22 cellular contexts compared by ENCODE assay signal in genomic region chr15:39534996-39535395, GRCh38. TPM values are rescaled to one million over a fixed set of nuclear protein-coding genes. Genes with fewer than 3 reads are reported as not detected.
DNase-seq lines count a peak whose midpoint lies in the region; ATAC-seq and TF ChIP-seq lines count a peak whose summit lies in the region.
"Had no signal": no experiment of that assay in that cellular context is flagged by ENCODE, and none has a peak within 500 bp of the region (broad histone marks: within the 10 kb centered on the region; RNA-seq: fewer than 3 reads in every experiment).

No MANE protein-coding gene starts in this region.

- no peak for ATAC-seq in heart left ventricle
- ATAC-seq: A549, GM12878 had no signal

- H3K27me3 ChIP-seq in right atrium auricular region, result no peaks in the 10 kb centered on the region
- H3K27me3 ChIP-seq in heart left ventricle, result no peaks in the 10 kb centered on the region
- H3K27me3 ChIP-seq in esophagus muscularis mucosa, result no peaks in the 10 kb centered on the region
- no peaks in the 10 kb centered on the region for H3K27me3 ChIP-seq in vagina
- H3K27me3 ChIP-seq: BE2C; BLaER1 treated with 17β-estradiol and CSF1 and Interleukin-3, amounts not matched to agents 10 nM and 100 nM had no signal

- H3K4me3 ChIP-seq in right atrium auricular region, result no peak overlapping the region
- no peak overlapping the region for H3K4me3 ChIP-seq in heart left ventricle
- no peak overlapping the region for H3K4me3 ChIP-seq in esophagus muscularis mucosa
- no peak overlapping the region for H3K4me3 ChIP-seq in vagina
- H3K4me3 ChIP-seq: A549; BLaER1 treated with 17β-estradiol and CSF1 and Interleukin-3, amounts not matched to agents 10 nM and 100 nM; GM12878; GM23248 had no signal

- H3K27ac ChIP-seq in right atrium auricular region, result no peak overlapping the region
- no peak overlapping the region for H3K27ac ChIP-seq in heart left ventricle
- no peak overlapping the region for H3K27ac ChIP-seq in esophagus muscularis mucosa (replicated peaks in 1 of 4)
- H3K27ac ChIP-seq in vagina, result no peak overlapping the region
- H3K27ac ChIP-seq: A549; BLaER1 treated with 17β-estradiol and CSF1 and Interleukin-3, amounts not matched to agents 10 nM and 100 nM; GM23248 had no signal

- WGBS in heart left ventricle, 4 donors, result 87 to 95% (median 94%) methylated on average over 5 of the region's 5 CpGs
- 89% methylated on average over 5 of the region's 5 CpGs for WGBS in esophagus muscularis mucosa

- peak; percentile 30 for DNase-seq in right atrium auricular region (ENCODE audit: low spot score)
- no peak for DNase-seq in heart left ventricle
- DNase-seq in esophagus muscularis mucosa (ENCODE audit: extremely low spot score), result peak; percentile 57
- DNase-seq in vagina (ENCODE audit: extremely low spot score in 2 of 2), result peak; percentile 31 to 82
- no peak for DNase-seq in HuH-7.5 (ENCODE audit: low spot score)
- DNase-seq in globus pallidus (ENCODE audit: low spot score), result no peak
- DNase-seq: 8988T; ACHN; AML-193; BE2C; CD4-positive, alpha-beta T cell; CD8-positive, alpha-beta memory T cell; DMS 273 treated with DMSO at 0.1 percent for 48 hours; DMS79; EL; GDM1; GM23248; H7; HCEC 1CT had no signal

- TF ChIP-seq POLR2A in heart left ventricle (IDR thresholded peaks at IDR 0.05) (no peak), esophagus muscularis mucosa (IDR thresholded peaks at IDR 0.05; ENCODE audit: low read depth) (no peak), vagina (IDR thresholded peaks at IDR 0.05) (no peak)

- H3K36me3 ChIP-seq in right atrium auricular region, result no peaks in the 10 kb centered on the region
- H3K36me3 ChIP-seq in heart left ventricle, result no peaks in the 10 kb centered on the region
- H3K36me3 ChIP-seq in esophagus muscularis mucosa, result no peaks in the 10 kb centered on the region
- H3K36me3 ChIP-seq in vagina, result no peaks in the 10 kb centered on the region
- H3K36me3 ChIP-seq: BE2C; BLaER1 treated with 17β-estradiol and CSF1 and Interleukin-3, amounts not matched to agents 10 nM and 100 nM had no signal

- intact Hi-C loops in heart left ventricle (cut with DNase I), result no loop called here
- intact Hi-C loops in esophagus muscularis mucosa (cut with DNase I), result no loop called here
- intact Hi-C loops in vagina (cut with DNase I), result no loop called here

- TF ChIP-seq EP300 in esophagus muscularis mucosa (IDR thresholded peaks at IDR 0.05), result no peak

- no peaks in the 10 kb centered on the region for H3K9me3 ChIP-seq in right atrium auricular region
- H3K9me3 ChIP-seq in heart left ventricle, result no peaks in the 10 kb centered on the region
- no peaks in the 10 kb centered on the region for H3K9me3 ChIP-seq in esophagus muscularis mucosa
- no peaks in the 10 kb centered on the region for H3K9me3 ChIP-seq in vagina
- H3K9me3 ChIP-seq: A549; BE2C; BLaER1 treated with 17β-estradiol and CSF1 and Interleukin-3, amounts not matched to agents 10 nM and 100 nM had no signal

- H3K4me1 ChIP-seq in right atrium auricular region, result peaks cover 0 to 8% of the 10 kb centered on the region in 2 donors
- peaks cover 0 to 7% (median 0%) of the 10 kb centered on the region in 12 donors for H3K4me1 ChIP-seq in heart left ventricle
- H3K4me1 ChIP-seq in esophagus muscularis mucosa, result peaks cover 4 to 15% (median 11%) of the 10 kb centered on the region in 4 donors
- H3K4me1 ChIP-seq in vagina, result peaks cover 12% of the 10 kb centered on the region
- H3K4me1 ChIP-seq: A549, BE2C had no signal

- no peak for TF ChIP-seq CTCF in right atrium auricular region (IDR thresholded peaks at IDR 0.05)
- no peak for TF ChIP-seq CTCF in heart left ventricle (IDR thresholded peaks at IDR 0.05)
- no peak for TF ChIP-seq CTCF in esophagus muscularis mucosa (IDR thresholded peaks at IDR 0.05)
- no peak for TF ChIP-seq CTCF in vagina (IDR thresholded peaks at IDR 0.05)

RNA-seq across cellular contexts. Expression of gene THBS1, which starts 45.9 kb away (rescaled TPM):
- total RNA-seq in right atrium auricular region (100 to 1,000 TPM in 1 of 2 donors, 10 to 100 TPM in 1; 67.8 to 205 TPM), heart left ventricle (100 to 1,000 TPM in 5 of 9 donors, 10 to 100 TPM in 4; 21.0 to 573 (median 160) TPM), esophagus muscularis mucosa (1,000 to 10,000 TPM in 1 of 4 donors, 100 to 1,000 TPM in 3; 188 to 4,072 (median 270) TPM), vagina (513 TPM)
- polyA plus RNA-seq in heart left ventricle, result 100 to 1,000 TPM in 1 of 2 donors, 1 to 10 TPM in 1; 8.5 to 179 TPM

Comparison
In these comparisons a context has a peak if more than half of its experiments do, and no peak if none do; other contexts are left out.
1. DNase-seq: peak in right atrium auricular region (single experiment), esophagus muscularis mucosa (single experiment) and vagina (2 of 2); none in heart left ventricle (0 of 5), HuH-7.5 (single experiment) and globus pallidus (single experiment).